In genomic region chr4:11821774-11822430, GRCh38 we compare ENCODE assay signal across 17 cellular contexts.
"Had no signal": no experiment of that assay in that cellular context is flagged by ENCODE, and none has a peak within 500 bp of the region (broad histone marks: within the 10 kb centered on the region; RNA-seq: fewer than 3 reads in every experiment).

No MANE protein-coding gene starts in this region.

- H3K9me3 Mint-ChIP-seq: activated CD4-positive, alpha-beta T cell treated with anti-CD3 and anti-CD28 coated beads, Interleukin-2, amount 10 ng/mL, durations not matched to agents 24 days and 14 days; activated CD8-positive, alpha-beta T cell treated with anti-CD3 and anti-CD28 coated beads for 36 hours had no signal

- H3K4me2 ChIP-seq: hepatocyte had no signal

- H3K4me1 Mint-ChIP-seq: activated CD4-positive, alpha-beta T cell treated with anti-CD3 and anti-CD28 coated beads, Interleukin-2, amount 10 ng/mL, durations not matched to agents 24 days and 14 days; activated naive CD8-positive, alpha-beta T cell treated with anti-CD3 and anti-CD28 coated beads for 36 hours; activated T-helper 17 cell treated with anti-CD3 and anti-CD28 coated beads, Interleukin-2, amount 50 U/mL, for 72 hours; memory B cell; T-cell had no signal

- H3K36me3 ChIP-seq: upper lobe of right lung had no signal

- H3K4me3 Mint-ChIP-seq: activated CD4-positive, alpha-beta T cell treated with anti-CD3 and anti-CD28 coated beads, Interleukin-2, amount 10 ng/mL, durations not matched to agents 24 days and 14 days; activated CD8-positive, alpha-beta T cell treated with anti-CD3 and anti-CD28 coated beads for 36 hours; activated naive CD8-positive, alpha-beta T cell treated with anti-CD3 and anti-CD28 coated beads for 36 hours; activated T-helper 17 cell treated with anti-CD3 and anti-CD28 coated beads, Interleukin-2, amount 50 U/mL, for 72 hours; memory B cell; naive thymus-derived CD8-positive, alpha-beta T cell; T-cell had no signal

- H2AFZ ChIP-seq: hepatocyte had no signal

- DNase-seq: activated CD4-positive, alpha-beta T cell treated with anti-CD3 and anti-CD28 coated beads, Interleukin-2, amount 10 ng/mL, durations not matched to agents 24 days and 14 days; activated CD8-positive, alpha-beta T cell treated with anti-CD3 and anti-CD28 coated beads for 36 hours; activated naive CD4-positive, alpha-beta T cell; activated naive CD8-positive, alpha-beta T cell treated with anti-CD3 and anti-CD28 coated beads for 36 hours; activated T-cell treated with anti-CD3 and anti-CD28 coated beads, Interleukin-2, amount 50 U/mL, for 1 hour; amniotic stem cell; foreskin keratinocyte; left ventricle myocardium superior; naive thymus-derived CD8-positive, alpha-beta T cell; nucleus accumbens; stimulated activated naive CD4-positive, alpha-beta T cell; T-cell; T-helper 9 cell; upper lobe of right lung had no signal

- H3K79me2 ChIP-seq: hepatocyte had no signal

- H3K36me3 Mint-ChIP-seq: activated naive CD8-positive, alpha-beta T cell treated with anti-CD3 and anti-CD28 coated beads for 36 hours; memory B cell; naive thymus-derived CD8-positive, alpha-beta T cell; T-cell had no signal

- ATAC-seq: activated CD8-positive, alpha-beta T cell treated with anti-CD3 and anti-CD28 coated beads for 36 hours; activated T-helper 17 cell treated with anti-CD3 and anti-CD28 coated beads, Interleukin-2, amount 50 U/mL, for 72 hours; foreskin keratinocyte; left ventricle myocardium superior; naive thymus-derived CD8-positive, alpha-beta T cell; T-cell; upper lobe of right lung had no signal

- H3K27me3 ChIP-seq: foreskin keratinocyte, hepatocyte, upper lobe of right lung had no signal

- H3K9me3 ChIP-seq: upper lobe of right lung had no signal

- H3K27ac ChIP-seq: foreskin keratinocyte, hepatocyte, upper lobe of right lung had no signal

- H3K4me1 ChIP-seq: foreskin keratinocyte, upper lobe of right lung had no signal

- H3K4me3 ChIP-seq: hepatocyte, upper lobe of right lung had no signal

- H3K27me3 Mint-ChIP-seq: activated CD4-positive, alpha-beta T cell treated with anti-CD3 and anti-CD28 coated beads, Interleukin-2, amount 10 ng/mL, durations not matched to agents 24 days and 14 days; activated CD8-positive, alpha-beta T cell treated with anti-CD3 and anti-CD28 coated beads for 36 hours; activated naive CD8-positive, alpha-beta T cell treated with anti-CD3 and anti-CD28 coated beads for 36 hours; activated T-helper 17 cell treated with anti-CD3 and anti-CD28 coated beads, Interleukin-2, amount 50 U/mL, for 72 hours had no signal

- H3K27ac Mint-ChIP-seq: activated CD4-positive, alpha-beta T cell treated with anti-CD3 and anti-CD28 coated beads, Interleukin-2, amount 10 ng/mL, durations not matched to agents 24 days and 14 days; activated CD8-positive, alpha-beta T cell treated with anti-CD3 and anti-CD28 coated beads for 36 hours; activated naive CD8-positive, alpha-beta T cell treated with anti-CD3 and anti-CD28 coated beads for 36 hours; activated T-helper 17 cell treated with anti-CD3 and anti-CD28 coated beads, Interleukin-2, amount 50 U/mL, for 72 hours; memory B cell; naive thymus-derived CD8-positive, alpha-beta T cell; T-cell had no signal
